In the genomic region with DNA sequence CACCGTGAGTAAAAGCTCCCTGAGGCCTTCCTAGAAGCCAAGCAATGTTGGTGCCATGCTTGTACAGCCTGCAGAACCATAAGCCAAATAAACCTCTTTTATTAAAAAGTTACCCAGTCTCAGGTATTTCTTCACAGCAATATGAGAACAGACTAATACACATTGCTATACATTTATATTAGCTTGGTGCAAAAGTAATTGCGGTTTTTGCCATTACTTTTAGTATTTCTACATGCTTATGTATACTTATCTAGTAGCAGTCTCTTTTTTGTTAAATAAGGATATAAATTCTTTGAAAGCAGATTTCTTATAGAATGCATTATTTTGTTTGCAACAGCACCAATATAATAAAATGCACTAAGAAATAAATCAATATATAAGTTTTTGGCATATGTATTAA, we compare ENCODE assay signal across 33 cellular contexts.
"Had no signal": no experiment of that assay in that cellular context is flagged by ENCODE, and none has a peak within 500 bp of the region (broad histone marks: within the 10 kb centered on the region; RNA-seq: fewer than 3 reads in every experiment).

No MANE protein-coding gene starts in this region.

- H3K27me3 ChIP-seq: adrenal gland, body of pancreas, brain microvascular endothelial cell, breast epithelium had no signal

- ATAC-seq: activated CD8-positive, alpha-beta T cell treated with anti-CD3 and anti-CD28 coated beads for 36 hours; activated naive CD4-positive, alpha-beta T cell treated with anti-CD3 and anti-CD28 coated beads, Interleukin-2, amount 50 U/mL, for 72 hours; activated T-cell treated with anti-CD3 and anti-CD28 coated beads, Interleukin-2, amount 50 U/mL, for 4 hours; activated T-cell treated with anti-CD3 and anti-CD28 coated beads, Interleukin-2, amount 50 U/mL, for 72 hours; activated T-helper 17 cell treated with anti-CD3 and anti-CD28 coated beads, Interleukin-2, amount 50 U/mL, for 72 hours; body of pancreas had no signal

- DNase-seq: activated B cell treated with CpG ODN at 0.5 μM for 24 hours; activated CD4-positive, alpha-beta memory T cell treated with anti-CD3 and anti-CD28 coated beads for 36 hours; activated CD4-positive, alpha-beta T cell treated with anti-CD3 and anti-CD28 coated beads for 4 hours; activated CD4-positive, alpha-beta T cell treated with anti-CD3 and anti-CD28 coated beads, Interleukin-2, amount 10 ng/mL, durations not matched to agents 24 days and 14 days; activated CD4-positive, alpha-beta T cell treated with anti-CD3 and anti-CD28 coated beads, Interleukin-2, amount 50 U/mL, for 1 hour; activated CD4-positive, alpha-beta T cell treated with anti-CD3 and anti-CD28 coated beads, Interleukin-2, amount 50 U/mL, for 4 hours; activated CD4-positive, CD25-positive, alpha-beta regulatory T cell treated with anti-CD3 and anti-CD28 coated beads, Interleukin-2, amount 50 U/mL, for 72 hours; activated CD8-positive, alpha-beta memory T cell treated with anti-CD3 and anti-CD28 coated beads, Interleukin-2, amount 50 U/mL, for 4 hours; activated CD8-positive, alpha-beta T cell treated with anti-CD3 and anti-CD28 coated beads for 36 hours; activated effector memory CD4-positive, alpha-beta T cell treated with anti-CD3 and anti-CD28 coated beads, Interleukin-2, amount 50 U/mL, for 16 hours; activated gamma-delta T cell treated with Interleukin-2 at 50 U/mL for 16 hours; activated naive CD4-positive, alpha-beta T cell; activated naive CD4-positive, alpha-beta T cell treated with anti-CD3 and anti-CD28 coated beads for 36 hours; activated naive CD4-positive, alpha-beta T cell treated with anti-CD3 and anti-CD28 coated beads, Interleukin-2, amount 50 U/mL, for 16 hours; activated naive CD8-positive, alpha-beta T cell treated with anti-CD3 and anti-CD28 coated beads for 36 hours; activated T-cell treated with anti-CD3 and anti-CD28 coated beads for 4 hours; activated T-cell treated with anti-CD3 and anti-CD28 coated beads, Interleukin-2, amount 50 U/mL, for 1 hour; activated T-cell treated with anti-CD3 and anti-CD28 coated beads, Interleukin-2, amount 50 U/mL, for 4 hours; activated T-cell treated with anti-CD3 and anti-CD28 coated beads, Interleukin-2, amount 50 U/mL, for 72 hours; adrenal gland; amniotic stem cell; aorta; body of pancreas; brain microvascular endothelial cell; central memory CD4-positive, alpha-beta T cell; T-helper 2 cell; T-helper 9 cell had no signal

- H3K4me3 ChIP-seq: adrenal gland, body of pancreas, breast epithelium had no signal

- FAIRE-seq: astrocyte, TTC549 had no signal

- H3K4me1 ChIP-seq: adrenal gland, body of pancreas, breast epithelium had no signal

- H3K9me3 ChIP-seq: adrenal gland, body of pancreas, breast epithelium had no signal

- H3K36me3 ChIP-seq: adrenal gland, brain microvascular endothelial cell, breast epithelium had no signal

- H3K27ac ChIP-seq: adrenal gland, body of pancreas, brain microvascular endothelial cell, breast epithelium, VCaP had no signal
